Comparison of ENCODE assay signal across 8 cellular contexts in genomic region chrX:47836164-47837072, GRCh38. TPM values are rescaled to one million over a fixed set of nuclear protein-coding genes. Genes with fewer than 3 reads are reported as not detected.
A peak's percentile ranks its signal among the peaks of the same experiment; 100 is the strongest.
DNase-seq lines count a peak whose midpoint lies in the region; TF ChIP-seq lines count a peak whose summit lies in the region.

Gene ZNF81 (plus strand): TSS chrX:47836902. CDS start chrX:47846268, 9,366 bp downstream.

- peak within 1 kb of the TSS; percentile 39; the same call in 1 of the 2 replicates for H3K27ac ChIP-seq in SJSA1

- H3K27me3 ChIP-seq in SJSA1 (replicated peaks) (no peaks in the 10 kb centered on the region), neuron (ENCODE audit: insufficient read depth, low read length) (no peaks in the 10 kb centered on the region)

- H2AFZ ChIP-seq in neuron (ENCODE audit: low read depth, low read length), result peak within 1 kb of the TSS; percentile 68

- H3K4me3 ChIP-seq in HFF-Myc (replicated peaks; ENCODE audit: low read depth, low read length) (peak within 1 kb of the TSS; percentile 56), SJSA1 (peak within 1 kb of the TSS; percentile 50), neuron (ENCODE audit: low read length) (peak within 1 kb of the TSS; percentile 73)

- peak; percentile 84 for DNase-seq in GM04503 (ENCODE audit: low read depth)
- DNase-seq in HFF-Myc (ENCODE audit: extremely low read depth, low read depth), result peak; percentile 87
- DNase-seq in MV-4-11 (lab: John Stamatoyannopoulos, UW), result peak; percentile 94
- DNase-seq in SJSA1 (ENCODE audit: low read depth in 1 of 2, low spot score in 2 of 2), result peak; percentile 88 to 96
- DNase-seq in activated naive CD4-positive, alpha-beta T cell treated with Interleukin-2 at 50 U/mL for 16 hours, result peak; percentile 89
- DNase-seq in foreskin melanocyte, result peak; percentile 92
- DNase-seq in stromal cell of bone marrow (ENCODE audit: low read depth), result peak; percentile 87

- no peak for TF ChIP-seq CTCF in HFF-Myc (IDR thresholded peaks at IDR 0.05; ENCODE audit: low read depth, low read length, missing control alignments)

- H3K36me3 ChIP-seq in SJSA1 (no peaks in the 10 kb centered on the region), neuron (ENCODE audit: insufficient read depth, low read length) (peaks cover 2% of the 10 kb centered on the region)

- H3K4me1 ChIP-seq in SJSA1 (replicated peaks), result no peaks in the 10 kb centered on the region
- no peaks in the 10 kb centered on the region for H3K4me1 ChIP-seq in neuron (ENCODE audit: insufficient read depth, low read length)

- H3K9me3 ChIP-seq in SJSA1 (replicated peaks), result no peaks in the 10 kb centered on the region
- no peaks in the 10 kb centered on the region for H3K9me3 ChIP-seq in neuron (ENCODE audit: low read length)

RNA-seq across cellular contexts. Expression of gene ZNF81, which starts in this region (rescaled TPM):
- total RNA-seq in SJSA1 (2014; rRNA removed; shearing (Covaris generic)), result 6.4 and 18.3 TPM in 2 replicates

Comparison
In these comparisons a context has a peak if more than half of its experiments do, and no peak if none do; other contexts are left out.
1. Peak in every context shown above with its lines: DNase-seq, H3K4me3 ChIP-seq and H3K27ac ChIP-seq.